26 cellular contexts compared by ENCODE assay signal in genomic region chr2:182220318-182220717, GRCh38.
"Had no signal": no experiment of that assay in that cellular context is flagged by ENCODE, and none has a peak within 500 bp of the region (broad histone marks: within the 10 kb centered on the region; RNA-seq: fewer than 3 reads in every experiment).

No MANE protein-coding gene starts in this region.

- DNase-seq: activated CD4-positive, alpha-beta T cell treated with anti-CD3 and anti-CD28 coated beads, Interleukin-2, amount 10 ng/mL, durations not matched to agents 24 days and 14 days; activated CD4-positive, alpha-beta T cell treated with anti-CD3 and anti-CD28 coated beads, Interleukin-2, amount 50 U/mL, for 48 hours; activated CD8-positive, alpha-beta memory T cell treated with anti-CD3 and anti-CD28 coated beads, Interleukin-2, amount 10 ng/mL, durations not matched to agents 7 days and 5 days; activated effector memory CD4-positive, alpha-beta T cell treated with Interleukin-2 at 50 U/mL for 16 hours; activated naive CD4-positive, alpha-beta T cell; activated naive CD8-positive, alpha-beta T cell treated with anti-CD3 and anti-CD28 coated beads, Interleukin-2, amount 50 U/mL, for 24 hours; activated T-cell treated with anti-CD3 and anti-CD28 coated beads, Interleukin-2, amount 50 U/mL, for 24 hours; amniotic stem cell; brain microvascular endothelial cell; Kasumi-1; KBM-7; NCI-H1105 treated with DMSO at 0.1 percent for 48 hours; NCI-H1436 treated with DMSO at 0.1 percent for 48 hours; NCI-H187; NCI-H2081 treated with DMSO at 0.1 percent for 48 hours; NCI-H345; NCI-H510A; NCI-H526 treated with DMSO at 0.1 percent for 48 hours; Peyer's patch; SHP77 had no signal

- H3K27ac ChIP-seq: brain microvascular endothelial cell, cardiac muscle cell, Peyer's patch, RWPE1 had no signal

- H3K36me3 Mint-ChIP-seq: activated CD8-positive, alpha-beta memory T cell treated with anti-CD3 and anti-CD28 coated beads, Interleukin-2, amount 10 ng/mL, durations not matched to agents 7 days and 5 days; activated naive CD4-positive, alpha-beta T cell treated with anti-CD3 and anti-CD28 coated beads, Interleukin-2, amount 50 U/mL, for 72 hours had no signal

- H3K27ac Mint-ChIP-seq: activated CD4-positive, alpha-beta T cell treated with anti-CD3 and anti-CD28 coated beads, Interleukin-2, amount 10 ng/mL, durations not matched to agents 24 days and 14 days; activated CD8-positive, alpha-beta memory T cell treated with anti-CD3 and anti-CD28 coated beads, Interleukin-2, amount 10 ng/mL, durations not matched to agents 7 days and 5 days; activated naive CD4-positive, alpha-beta T cell treated with anti-CD3 and anti-CD28 coated beads, Interleukin-2, amount 50 U/mL, for 72 hours; activated naive CD8-positive, alpha-beta T cell treated with anti-CD3 and anti-CD28 coated beads, Interleukin-2, amount 50 U/mL, for 24 hours; activated T-cell treated with anti-CD3 and anti-CD28 coated beads, Interleukin-2, amount 50 U/mL, for 24 hours; activated T-helper 1 cell treated with anti-CD3 and anti-CD28 coated beads, Interleukin-12 subunit alpha, Interleukin-12 subunit beta, Interleukin-2, Interleukin-4 antibody, amounts not matched to agents 30 ng/mL and 10 ng/mL and 1 ng/mL, durations not matched to agents 14 hours and 24 hours and 36 hours; T-helper 1 cell treated with Interleukin-12 subunit alpha and Interleukin-12 subunit beta and Interleukin-4 antibody, amounts not matched to agents 30 μg/mL and 1 μg/mL, for 36 hours had no signal

- H3K9me3 Mint-ChIP-seq: activated CD4-positive, alpha-beta T cell treated with anti-CD3 and anti-CD28 coated beads, Interleukin-2, amount 10 ng/mL, durations not matched to agents 24 days and 14 days; activated naive CD4-positive, alpha-beta T cell treated with anti-CD3 and anti-CD28 coated beads, Interleukin-2, amount 50 U/mL, for 72 hours; activated naive CD8-positive, alpha-beta T cell treated with anti-CD3 and anti-CD28 coated beads, Interleukin-2, amount 50 U/mL, for 24 hours; activated T-cell treated with anti-CD3 and anti-CD28 coated beads, Interleukin-2, amount 50 U/mL, for 24 hours; activated T-helper 1 cell treated with anti-CD3 and anti-CD28 coated beads, Interleukin-12 subunit alpha, Interleukin-12 subunit beta, Interleukin-2, Interleukin-4 antibody, amounts not matched to agents 30 ng/mL and 10 ng/mL and 1 ng/mL, durations not matched to agents 14 hours and 24 hours and 36 hours; T-helper 1 cell treated with Interleukin-12 subunit alpha and Interleukin-12 subunit beta and Interleukin-4 antibody, amounts not matched to agents 30 μg/mL and 1 μg/mL, for 36 hours had no signal

- H3K36me3 ChIP-seq: brain microvascular endothelial cell, cardiac muscle cell, Peyer's patch had no signal

- H3K4me3 Mint-ChIP-seq: activated CD4-positive, alpha-beta T cell treated with anti-CD3 and anti-CD28 coated beads, Interleukin-2, amount 10 ng/mL, durations not matched to agents 24 days and 14 days; activated CD8-positive, alpha-beta memory T cell treated with anti-CD3 and anti-CD28 coated beads, Interleukin-2, amount 10 ng/mL, durations not matched to agents 7 days and 5 days; activated naive CD8-positive, alpha-beta T cell treated with anti-CD3 and anti-CD28 coated beads, Interleukin-2, amount 50 U/mL, for 24 hours; activated T-cell treated with anti-CD3 and anti-CD28 coated beads, Interleukin-2, amount 50 U/mL, for 24 hours; activated T-helper 1 cell treated with anti-CD3 and anti-CD28 coated beads, Interleukin-12 subunit alpha, Interleukin-12 subunit beta, Interleukin-2, Interleukin-4 antibody, amounts not matched to agents 30 ng/mL and 10 ng/mL and 1 ng/mL, durations not matched to agents 14 hours and 24 hours and 36 hours; T-helper 1 cell treated with Interleukin-12 subunit alpha and Interleukin-12 subunit beta and Interleukin-4 antibody, amounts not matched to agents 30 μg/mL and 1 μg/mL, for 36 hours had no signal

- H3K27me3 ChIP-seq: brain microvascular endothelial cell, cardiac muscle cell, Peyer's patch had no signal

- H3K4me3 ChIP-seq: cardiac muscle cell, Peyer's patch had no signal

- H3K9me3 ChIP-seq: Peyer's patch had no signal

- H3K4me1 Mint-ChIP-seq: activated CD4-positive, alpha-beta T cell treated with anti-CD3 and anti-CD28 coated beads, Interleukin-2, amount 10 ng/mL, durations not matched to agents 24 days and 14 days; activated CD8-positive, alpha-beta memory T cell treated with anti-CD3 and anti-CD28 coated beads, Interleukin-2, amount 10 ng/mL, durations not matched to agents 7 days and 5 days; activated naive CD8-positive, alpha-beta T cell treated with anti-CD3 and anti-CD28 coated beads, Interleukin-2, amount 50 U/mL, for 24 hours had no signal

- H3K27me3 Mint-ChIP-seq: activated CD4-positive, alpha-beta T cell treated with anti-CD3 and anti-CD28 coated beads, Interleukin-2, amount 10 ng/mL, durations not matched to agents 24 days and 14 days; activated CD8-positive, alpha-beta memory T cell treated with anti-CD3 and anti-CD28 coated beads, Interleukin-2, amount 10 ng/mL, durations not matched to agents 7 days and 5 days; activated naive CD8-positive, alpha-beta T cell treated with anti-CD3 and anti-CD28 coated beads, Interleukin-2, amount 50 U/mL, for 24 hours had no signal

- ATAC-seq: activated CD4-positive, CD25-positive, alpha-beta regulatory T cell treated with anti-CD3 and anti-CD28 coated beads, Interleukin-2, amount 50 U/mL, for 24 hours; activated CD8-positive, alpha-beta memory T cell treated with anti-CD3 and anti-CD28 coated beads, Interleukin-2, amount 10 ng/mL, durations not matched to agents 7 days and 5 days; activated naive CD4-positive, alpha-beta T cell treated with anti-CD3 and anti-CD28 coated beads, Interleukin-2, amount 50 U/mL, for 72 hours; activated naive CD8-positive, alpha-beta T cell treated with anti-CD3 and anti-CD28 coated beads, Interleukin-2, amount 50 U/mL, for 24 hours had no signal
